ENCODE assay signal across 1 cellular context in the genomic region with DNA sequence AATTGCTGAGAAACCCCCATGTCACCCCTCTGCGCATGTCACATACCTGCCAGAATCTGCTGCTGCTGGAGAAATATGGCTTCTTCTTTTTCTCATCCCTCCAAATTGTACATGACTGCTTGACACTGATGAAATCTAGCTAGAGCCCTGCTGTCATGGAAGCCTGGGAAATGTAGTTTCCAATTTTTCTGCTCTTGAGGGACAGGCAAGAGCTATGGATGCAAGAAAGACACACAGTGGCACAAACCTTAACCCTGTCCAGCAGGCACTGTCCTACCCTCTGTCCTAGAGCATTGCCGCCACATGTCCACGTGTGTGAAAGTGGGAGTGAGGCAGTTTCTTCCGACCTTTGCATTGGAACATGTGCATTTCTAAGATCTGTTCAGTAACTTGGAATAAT.
TF ChIP-seq lines count a peak whose summit lies in the region.

No MANE protein-coding gene starts in this region.

TF ChIP-seq in GM23338, 12 proteins besides CTCF, POLR2A, EP300 and RAD21 (continued from another document):
- TF ChIP-seq NANOG (IDR thresholded peaks at IDR 0.05; ENCODE audit: borderline replicate concordance) (no peak), EZH2phosphoT487 (IDR thresholded peaks at IDR 0.05; ENCODE audit: unreplicated experiment) (no peak), ZNF462 (CRISPR knock-in tag; IDR thresholded peaks at IDR 0.05) (no peak), STAT1 (IDR thresholded peaks at IDR 0.05; ENCODE audit: unreplicated experiment) (no peak), JUNB (IDR thresholded peaks at IDR 0.05; ENCODE audit: unreplicated experiment) (no peak), ZNF114 (CRISPR knock-in tag; IDR thresholded peaks at IDR 0.05) (no peak), ZNF331 (CRISPR knock-in tag; IDR thresholded peaks at IDR 0.05; ENCODE audit: low read depth) (no peak)
